Comparison of ENCODE assay signal across 16 cellular contexts in genomic region chr1:155379877-155380192, GRCh38. TPM values are rescaled to one million over a fixed set of nuclear protein-coding genes. Genes with fewer than 3 reads are reported as not detected.
DNase-seq lines count a peak whose midpoint lies in the region; ATAC-seq and TF ChIP-seq lines count a peak whose summit lies in the region.
"Had no signal": no experiment of that assay in that cellular context is flagged by ENCODE, and none has a peak within 500 bp of the region (broad histone marks: within the 10 kb centered on the region; RNA-seq: fewer than 3 reads in every experiment).

No MANE protein-coding gene starts in this region.

- no peaks in the 10 kb centered on the region for H3K27me3 ChIP-seq in KMS-11 (ENCODE audit: insufficient read depth, low read depth)
- H3K27me3 ChIP-seq in neural progenitor cell = no peaks in the 10 kb centered on the region
- H3K27me3 ChIP-seq: BE2C, spleen had no signal

- H2AFZ ChIP-seq in KMS-11 (ENCODE audit: low read depth) = no peak overlapping the region
- H2AFZ ChIP-seq in neural progenitor cell (replicated peaks) = no peak overlapping the region

- H3K36me3 Mint-ChIP-seq in neural progenitor cell = peaks cover 23% of the 10 kb centered on the region

- peaks cover 32% of the 10 kb centered on the region; the same call in 1 of the 2 replicates for H3K36me3 ChIP-seq in KMS-11 (ENCODE audit: insufficient read depth)
- no peaks in the 10 kb centered on the region for H3K36me3 ChIP-seq in neural progenitor cell

- H3K4me2 ChIP-seq in KMS-11 (peak overlapping the region; percentile 16; the same call in 1 of the 2 replicates), neural progenitor cell (no peak overlapping the region)

- H3K9me3 Mint-ChIP-seq in neural progenitor cell = no peaks in the 10 kb centered on the region

- H3K4me1 ChIP-seq in KMS-11 (ENCODE audit: low read depth, poor library complexity, severe bottlenecking) (peaks cover 21% of the 10 kb centered on the region), neural progenitor cell (no peaks in the 10 kb centered on the region)
- H3K4me1 ChIP-seq: BE2C, spleen had no signal

- H3K4me3 ChIP-seq in KMS-11 (IDR thresholded peaks at IDR 0.05; ENCODE audit: insufficient read depth, low read depth, low read length) (no peak overlapping the region), neural progenitor cell (no peak overlapping the region)
- H3K4me3 ChIP-seq: spleen had no signal

- H3K79me2 ChIP-seq in KMS-11 (ENCODE audit: insufficient read depth, low read depth) (peaks cover 5% of the 10 kb centered on the region; the same call in 1 of the 2 replicates), neural progenitor cell (ENCODE audit: low read depth) (no peaks in the 10 kb centered on the region)

- no peak for TF ChIP-seq CTCF in KMS-11 (conservative IDR thresholded peaks at IDR 0.05; ENCODE audit: low read depth, low read length)
- no peak for TF ChIP-seq CTCF in neural progenitor cell (IDR thresholded peaks at IDR 0.05)

- DNase-seq in DMS79 (lab: John Stamatoyannopoulos, UW) (peak; percentile 10), neural progenitor cell (ENCODE audit: low spot score) (no peak), NCI-H69 (lab: John Stamatoyannopoulos, UW) (no peak)
- DNase-seq: activated gamma-delta T cell; BE2C; effector memory CD4-positive, alpha-beta T cell; MV-4-11; NCI-H345; nucleus accumbens; spleen; stimulated activated naive CD4-positive, alpha-beta T cell treated with Interleukin-2 at 50 U/mL for 16 hours had no signal

- H3K4me1 Mint-ChIP-seq in neural progenitor cell = no peaks in the 10 kb centered on the region

- no peak overlapping the region for H3K9ac ChIP-seq in KMS-11
- H3K9ac ChIP-seq in neural progenitor cell = no peak overlapping the region

- H3K27ac ChIP-seq in KMS-11 (peak overlapping the region; percentile 3; the same call in 1 of the 2 replicates), cingulate gyrus (ENCODE audit: low read depth, low read length) (peak overlapping the region; percentile 39), neural progenitor cell (peak overlapping the region; percentile 26)
- H3K27ac ChIP-seq: spleen had no signal

- no peak overlapping the region for H3K4me3 Mint-ChIP-seq in neural progenitor cell

- no peak overlapping the region for H3K27ac Mint-ChIP-seq in neural progenitor cell

- H3K27me3 Mint-ChIP-seq in neural progenitor cell (ENCODE audit: insufficient read depth, low read depth) = peaks cover 2% of the 10 kb centered on the region

- H3K9me3 ChIP-seq in neural progenitor cell (ENCODE audit: low read depth) = no peaks in the 10 kb centered on the region
- H3K9me3 ChIP-seq: BE2C, spleen had no signal

- H4K20me1 ChIP-seq in KMS-11 (ENCODE audit: insufficient read depth) = no peaks in the 10 kb centered on the region
- no peaks in the 10 kb centered on the region for H4K20me1 ChIP-seq in neural progenitor cell (ENCODE audit: low read depth)

- no peaks in the 10 kb centered on the region for H3F3A ChIP-seq in neural progenitor cell (ENCODE audit: low read depth)

- ATAC-seq in GM18861 (IDR thresholded peaks at IDR 0.05; ENCODE audit: unreplicated experiment) (no peak), GM19455 (IDR thresholded peaks at IDR 0.05; ENCODE audit: unreplicated experiment) (no peak), GM21717 (IDR thresholded peaks at IDR 0.05; ENCODE audit: unreplicated experiment) (no peak)

RNA-seq across cellular contexts. Expression of gene RUSC1, which starts 59.1 kb away (rescaled TPM):
- 17.0 and 43.4 TPM in 2 replicates for total RNA-seq in neural progenitor cell (ENCODE audit: low replicate concordance)
